In genomic region chr1:27322569-27323116, GRCh38 we compare ENCODE assay signal across 9 cellular contexts. TPM values are rescaled to one million over a fixed set of nuclear protein-coding genes. Genes with fewer than 3 reads are reported as not detected.
DNase-seq lines count a peak whose midpoint lies in the region; TF ChIP-seq lines count a peak whose summit lies in the region.
"Had no signal": no experiment of that assay in that cellular context is flagged by ENCODE, and none has a peak within 500 bp of the region (broad histone marks: within the 10 kb centered on the region; RNA-seq: fewer than 3 reads in every experiment).

No MANE protein-coding gene starts in this region.

- peak overlapping the region; percentile 97 for H2AFZ ChIP-seq in osteoblast (ENCODE audit: low read length)

- H3K4me1 ChIP-seq in DOHH2 (ENCODE audit: control insufficient read depth, low read length) (peaks cover 20% of the 10 kb centered on the region), endocrine pancreas (ENCODE audit: control insufficient read depth, insufficient read depth, low read length) (peaks cover 8% of the 10 kb centered on the region), osteoblast (ENCODE audit: insufficient read depth, low read length) (peaks cover 12% of the 10 kb centered on the region)

- H3K4me3 ChIP-seq in DOHH2 (ENCODE audit: low read length): peak overlapping the region; percentile 100
- H3K4me3 ChIP-seq in endocrine pancreas (ENCODE audit: control insufficient read depth, insufficient read depth, low read length): peak overlapping the region; percentile 96
- peak overlapping the region; percentile 100 for H3K4me3 ChIP-seq in osteoblast (ENCODE audit: insufficient read depth, low read length)

- peaks cover 54% of the 10 kb centered on the region for H3K79me2 ChIP-seq in DOHH2 (ENCODE audit: control insufficient read depth, low read length)
- H3K79me2 ChIP-seq in osteoblast (ENCODE audit: insufficient read depth, low read length): peaks cover 54% of the 10 kb centered on the region

- peak; percentile 47 for DNase-seq in NCI-H2171 treated with DMSO at 0.1 percent for 48 hours (lab: John Stamatoyannopoulos, UW)
- peak; percentile 81 for DNase-seq in osteoblast (ENCODE audit: insufficient read length, low spot score, missing footprints)
- DNase-seq in hepatic stellate cell (ENCODE audit: low spot score): no peak
- DNase-seq in iPS-NIHi11 (ENCODE audit: low spot score): no peak
- DNase-seq in NCI-H2081 treated with DMSO at 0.1 percent for 48 hours (lab: John Stamatoyannopoulos, UW): no peak
- DNase-seq in HEK293T (ENCODE audit: extremely low spot score): no peak

- peak overlapping the region; percentile 95 for H3K9ac ChIP-seq in endocrine pancreas (ENCODE audit: control insufficient read depth, insufficient read depth, low read length)

- no peaks in the 10 kb centered on the region for H3F3A ChIP-seq in DOHH2 (ENCODE audit: control insufficient read depth, insufficient read depth)

- CTCF ChIA-PET in HEK293T (lab: Yijun Ruan, JAX): interaction anchor here (0.6 to 1.1 kb wide), 3 partner anchors 9 to 1561 kb away, joined by 3 to 4 read pairs (median 3); no protein-coding TSS in a partner anchor

- H3K36me3 ChIP-seq in DOHH2 (ENCODE audit: control insufficient read depth, low read length) (peaks cover 40% of the 10 kb centered on the region), endocrine pancreas (ENCODE audit: control insufficient read depth, insufficient read depth, low read length) (no peaks in the 10 kb centered on the region), osteoblast (ENCODE audit: insufficient read depth, low read length) (peaks cover 23% of the 10 kb centered on the region)

- H3K27ac ChIP-seq in DOHH2 (ENCODE audit: low read depth, low read length) (peak overlapping the region; percentile 83), osteoblast (ENCODE audit: low read depth, low read length) (peak overlapping the region; percentile 92)

- no peaks in the 10 kb centered on the region for H3K9me2 ChIP-seq in DOHH2 (replicated peaks; ENCODE audit: control insufficient read depth, low read length)

- TF ChIP-seq CTCF in DOHH2 (IDR thresholded peaks at IDR 0.05; ENCODE audit: low read depth, low read length, poor library complexity, severe bottlenecking) (no peak), osteoblast (IDR thresholded peaks at IDR 0.05; ENCODE audit: extremely low read depth, low read depth, low read length) (no peak)

- no peaks in the 10 kb centered on the region for H3K9me3 ChIP-seq in DOHH2 (ENCODE audit: control insufficient read depth, insufficient read depth, low read length)
- no peaks in the 10 kb centered on the region for H3K9me3 ChIP-seq in endocrine pancreas (ENCODE audit: control insufficient read depth, low read length)
- H3K9me3 ChIP-seq in osteoblast (ENCODE audit: low read depth, low read length): no peaks in the 10 kb centered on the region

- H4K20me1 ChIP-seq in DOHH2 (ENCODE audit: control insufficient read depth, insufficient read depth, low read depth, low read length): no peaks in the 10 kb centered on the region
- H4K20me1 ChIP-seq in osteoblast (ENCODE audit: insufficient read depth, low read length): peaks cover 12% of the 10 kb centered on the region

- H3K27me3 ChIP-seq in DOHH2 (ENCODE audit: control insufficient read depth, low read length) (no peaks in the 10 kb centered on the region; the same call in 1 of the 2 replicates), endocrine pancreas (ENCODE audit: control insufficient read depth, insufficient read depth, low read length) (no peaks in the 10 kb centered on the region), osteoblast (ENCODE audit: insufficient read depth, low read length) (no peaks in the 10 kb centered on the region)

- H3K4me2 ChIP-seq in DOHH2 (ENCODE audit: low read length) (peak overlapping the region; percentile 92), osteoblast (ENCODE audit: insufficient read depth, low read length) (peak overlapping the region; percentile 96)

- POLR2A ChIA-PET in HEK293T (lab: Yijun Ruan, JAX): interaction anchor here (0.7 to 1.7 kb wide), 6 partner anchors 10 to 43 kb away, joined by 3 to 13 read pairs (median 3); partner anchors contain the start of genes MAP3K6 and SYTL1

TF ChIP-seq in HEK293T, 16 proteins besides CTCF, POLR2A, EP300 and RAD21:
- no peak for TF ChIP-seq PKNOX1 (IDR thresholded peaks at IDR 0.05)

RNA-seq across cellular contexts. Expression of gene TMEM222, which starts 0.7 kb away (rescaled TPM):
- total RNA-seq in osteoblast: 23.9 and 30.4 TPM in 2 replicates

RNA-seq across cellular contexts. Expression of gene SYTL1, which starts 19.2 kb away (rescaled TPM):
- total RNA-seq in osteoblast: under 0.01 TPM in 1 of 2 replicates, not detected in the other

RNA-seq across cellular contexts. Expression of gene MAP3K6, which starts 44.1 kb away (rescaled TPM):
- 25.7 and 29.8 TPM in 2 replicates for total RNA-seq in osteoblast

RNA-seq across cellular contexts. Expression of gene FCN3, which starts 52.0 kb away (rescaled TPM):
- total RNA-seq in osteoblast: not detected in 2 replicates
- total RNA-seq: LHCN-M2 had no signal

Comparison
In these comparisons a context has a peak if more than half of its experiments do, and no peak if none do; other contexts are left out.
1. DNase-seq: peak in NCI-H2171 treated with DMSO at 0.1 percent for 48 hours (single experiment) and osteoblast (single experiment); none in hepatic stellate cell (single experiment), iPS-NIHi11 (single experiment), NCI-H2081 treated with DMSO at 0.1 percent for 48 hours (single experiment) and HEK293T (single experiment).
2. Peak in every context shown above with its lines, with median percentiles within 50 percentile points of each other: H3K4me3 ChIP-seq.